ENCODE assay signal across 9 cellular contexts in genomic region chr11:73330569-73331093, GRCh38. TPM values are rescaled to one million over a fixed set of nuclear protein-coding genes. Genes with fewer than 3 reads are reported as not detected.
A peak's percentile ranks its signal among the peaks of the same experiment; 100 is the strongest.
DNase-seq lines count a peak whose midpoint lies in the region; TF ChIP-seq lines count a peak whose summit lies in the region.
"Had no signal": no experiment of that assay in that cellular context is flagged by ENCODE, and none has a peak within 500 bp of the region (broad histone marks: within the 10 kb centered on the region; RNA-seq: fewer than 3 reads in every experiment).

No MANE protein-coding gene starts in this region.

- 60% methylated on average over 3 of the region's 3 CpGs; no CpG with 5 or more reads in 1 of the 2 donors for WGBS in testis, 2 donors

- peak; percentile 66 for TF ChIP-seq CTCF in HFFc6 (IDR thresholded peaks at IDR 0.05)
- TF ChIP-seq CTCF in testis (IDR thresholded peaks at IDR 0.05) = no peak

- H3K36me3 ChIP-seq in adipocyte (ENCODE audit: control insufficient read depth, insufficient read depth, low read length, severe bottlenecking) = no peaks in the 10 kb centered on the region
- H3K36me3 ChIP-seq in iPS-18a (ENCODE audit: control insufficient read depth, low read depth, low read length) = no peaks in the 10 kb centered on the region
- H3K36me3 ChIP-seq in testis (ENCODE audit: low read depth, missing control alignments) = no peaks in the 10 kb centered on the region

- H3K27me3 ChIP-seq in adipocyte (replicated peaks; ENCODE audit: control insufficient read depth, insufficient read depth, low read length) (no peaks in the 10 kb centered on the region), iPS-18a (ENCODE audit: control insufficient read depth, insufficient read depth, low read length) (peaks cover 73% of the 10 kb centered on the region), testis (no peaks in the 10 kb centered on the region)

- no peaks in the 10 kb centered on the region for H3K9me3 Mint-ChIP-seq in HFFc6

- H3K4me3 Mint-ChIP-seq in HFFc6 = peak overlapping the region; percentile 40

- peak overlapping the region; percentile 31 for H3K9ac ChIP-seq in adipocyte (ENCODE audit: low read length)
- H3K9ac ChIP-seq in iPS-18a (ENCODE audit: low read length) = peak overlapping the region; percentile 2

- peak overlapping the region; percentile 84 for H3K27ac Mint-ChIP-seq in HFFc6

- H3K9me3 ChIP-seq in adipocyte (ENCODE audit: control insufficient read depth, low read length) (no peaks in the 10 kb centered on the region), iPS-18a (ENCODE audit: control insufficient read depth, low read depth, low read length) (no peaks in the 10 kb centered on the region), testis (no peaks in the 10 kb centered on the region)

- DNase-seq in HFFc6 = peak; percentile 52
- DNase-seq in adipocyte (ENCODE audit: low read depth) = peak; percentile 70
- no peak for DNase-seq in testis
- no peak for DNase-seq in stimulated activated CD4-positive, alpha-beta T cell treated with anti-CD3 and anti-CD28 coated beads, Interleukin-2, amount 100 ng/mL, for 48 hours
- DNase-seq in NCI-H1436 (lab: John Stamatoyannopoulos, UW) = no peak
- DNase-seq in GOT3 (lab: John Stamatoyannopoulos, UW) = no peak
- DNase-seq: activated T-cell treated with anti-CD3 and anti-CD28 coated beads for 4 hours, NCI-H2081 had no signal

- intact Hi-C loops in testis (cut with DNase I; ENCODE audit: low total_unique reads) = no loop called here

- H3K4me1 ChIP-seq in adipocyte (ENCODE audit: control insufficient read depth, insufficient read depth, low read length) = peaks cover 73% of the 10 kb centered on the region
- peaks cover 41% of the 10 kb centered on the region for H3K4me1 ChIP-seq in iPS-18a (ENCODE audit: control insufficient read depth, low read depth, low read length)
- peaks cover 59% of the 10 kb centered on the region for H3K4me1 ChIP-seq in testis

- TF ChIP-seq POLR2A in testis (IDR thresholded peaks at IDR 0.05) = no peak

- H3K27ac ChIP-seq in iPS-18a (ENCODE audit: low read length) (no peak overlapping the region), testis (peak overlapping the region; percentile 68 to 72)

- H3K27me3 Mint-ChIP-seq in HFFc6 (ENCODE audit: insufficient read depth) = peaks cover 6% of the 10 kb centered on the region

- peaks cover 25% of the 10 kb centered on the region for H3K36me3 Mint-ChIP-seq in HFFc6 (ENCODE audit: low read depth)

- H3K4me3 ChIP-seq in adipocyte (ENCODE audit: low read length) (no peak overlapping the region), iPS-18a (ENCODE audit: low read length) (no peak overlapping the region), testis (no peak overlapping the region)

- peaks cover 98% of the 10 kb centered on the region for H3K4me1 Mint-ChIP-seq in HFFc6 (ENCODE audit: low read depth)

RNA-seq across cellular contexts. Expression of gene ARHGEF17, which starts 22.6 kb away (rescaled TPM):
- 100 to 1,000 TPM in 2 of 6 experiments, 10 to 100 TPM in 4; 84.6 to 112 (median 92.1) TPM for total RNA-seq in HFFc6 (2021; fragmentation: NEBNext Ultra II Directional; extraction: Animal tissue kit (Norgen Biotek cat#: 25700))
- total RNA-seq in testis = 10 to 100 TPM; 50.1 to 58.5 TPM
- polyA plus RNA-seq in testis (ENCODE audit: insufficient read depth, low read depth, low replicate concordance) = 29.4 TPM

RNA-seq across cellular contexts. Expression of gene RELT, which starts 45.6 kb away (rescaled TPM):
- total RNA-seq in HFFc6 (2021; fragmentation: NEBNext Ultra II Directional; extraction: Animal tissue kit (Norgen Biotek cat#: 25700)) = 1 to 10 TPM; 6.2 to 7.7 (median 7.0) TPM
- 1 to 10 TPM; 8.4 to 8.6 TPM for total RNA-seq in testis
- 6.2 TPM for polyA plus RNA-seq in testis (ENCODE audit: insufficient read depth, low read depth, low replicate concordance)

RNA-seq across cellular contexts. Expression of gene P2RY6, which starts 58.5 kb away (rescaled TPM):
- total RNA-seq in HFFc6 (2021; fragmentation: NEBNext Ultra II Directional; extraction: Animal tissue kit (Norgen Biotek cat#: 25700)) = 1 to 10 TPM in 4 of 6 experiments, under 1 TPM in 2; 0.54 to 2.4 (median 1.9) TPM
- total RNA-seq in testis = under 1 TPM; 0.25 to 0.47 TPM
- 2.7 TPM for polyA plus RNA-seq in testis (ENCODE audit: insufficient read depth, low read depth, low replicate concordance)

Comparison
In these comparisons a context has a peak if more than half of its experiments do, and no peak if none do; other contexts are left out.
1. DNase-seq: peak in HFFc6 (single experiment) and adipocyte (single experiment); none in testis (single experiment), stimulated activated CD4-positive, alpha-beta T cell treated with anti-CD3 and anti-CD28 coated beads, Interleukin-2, amount 100 ng/mL, for 48 hours (0 of 2), NCI-H1436 (single experiment) and GOT3 (single experiment).